10 cellular contexts compared by ENCODE assay signal in genomic region chr12:138898-139534, GRCh38.
DNase-seq lines count a peak whose midpoint lies in the region; ATAC-seq and TF ChIP-seq lines count a peak whose summit lies in the region.
"Had no signal": no experiment of that assay in that cellular context is flagged by ENCODE, and none has a peak within 500 bp of the region (broad histone marks: within the 10 kb centered on the region; RNA-seq: fewer than 3 reads in every experiment).

No MANE protein-coding gene starts in this region.

- H3K27me3 Mint-ChIP-seq in activated naive CD4-positive, alpha-beta T cell treated with anti-CD3 and anti-CD28 coated beads for 36 hours (ENCODE audit: low read depth) = peaks cover 19% of the 10 kb centered on the region

- no peaks in the 10 kb centered on the region for H3K9me2 ChIP-seq in GM23248 (ENCODE audit: insufficient read depth)

- H3K36me3 Mint-ChIP-seq in activated naive CD4-positive, alpha-beta T cell treated with anti-CD3 and anti-CD28 coated beads for 36 hours (ENCODE audit: low read depth) = no peaks in the 10 kb centered on the region

- no peak overlapping the region for H3K27ac Mint-ChIP-seq in activated naive CD4-positive, alpha-beta T cell treated with anti-CD3 and anti-CD28 coated beads for 36 hours

- no peak overlapping the region for H3K4me2 ChIP-seq in GM23248 (ENCODE audit: unreplicated experiment)

- H4K20me1 ChIP-seq in GM23248 (ENCODE audit: insufficient read depth) = no peaks in the 10 kb centered on the region

- H3K9me3 Mint-ChIP-seq in activated naive CD4-positive, alpha-beta T cell treated with anti-CD3 and anti-CD28 coated beads for 36 hours = no peaks in the 10 kb centered on the region

- H3K27me3 ChIP-seq in GM23248 (replicated peaks; ENCODE audit: insufficient read depth) = peaks cover 53% of the 10 kb centered on the region
- peaks cover 39% of the 10 kb centered on the region for H3K27me3 ChIP-seq in iPS-18a (ENCODE audit: control insufficient read depth, insufficient read depth, low read length)
- H3K27me3 ChIP-seq in gastroesophageal sphincter = peaks cover 71% of the 10 kb centered on the region

- WGBS in GM23248 (ENCODE audit: low coverage in 1 of 2, low lambda C conversion rate in 2 of 2, missing lambda C conversion rate in 2 of 2), 2 experiments = 13 to 18% methylated on average over 41 of the region's 49 CpGs
- 5 to 10% methylated on average over 2 to 19 of the region's 49 CpGs for WGBS in gastroesophageal sphincter (ENCODE audit: low coverage in 1 of 2), 2 donors

- peaks cover 6% of the 10 kb centered on the region for H3K4me1 Mint-ChIP-seq in activated naive CD4-positive, alpha-beta T cell treated with anti-CD3 and anti-CD28 coated beads for 36 hours (ENCODE audit: low read depth)

- no peak for TF ChIP-seq CTCF in gastroesophageal sphincter (IDR thresholded peaks at IDR 0.05)

- TF ChIP-seq POLR2A in gastroesophageal sphincter (IDR thresholded peaks at IDR 0.05) = no peak

- in situ Hi-C loops in GM23248 (cut with MboI) = no loop called here

- no peaks in the 10 kb centered on the region for H3K9me3 ChIP-seq in GM23248 (ENCODE audit: low read depth)
- H3K9me3 ChIP-seq in iPS-18a (ENCODE audit: control insufficient read depth, low read depth, low read length) = no peaks in the 10 kb centered on the region
- no peaks in the 10 kb centered on the region for H3K9me3 ChIP-seq in gastroesophageal sphincter

- ATAC-seq in HG02610 (IDR thresholded peaks at IDR 0.05; ENCODE audit: unreplicated experiment) (no peak), GM21381 (IDR thresholded peaks at IDR 0.05; ENCODE audit: unreplicated experiment) (no peak), gastroesophageal sphincter (no peak)

- DNase-seq in GM23248 (peak; percentile 42), UCSD-AML1 (lab: John Stamatoyannopoulos, UW; ENCODE audit: unreplicated experiment) (no peak)
- peak; percentile 48 for DNase-seq in activated naive CD4-positive, alpha-beta T cell treated with anti-CD3 and anti-CD28 coated beads for 36 hours
- DNase-seq in stimulated activated CD4-positive, alpha-beta T cell treated with anti-CD3 and anti-CD28 coated beads, Interleukin-12 subunit alpha, Interleukin-12 subunit beta, amount 100 ng/mL, for 4 hours = peak; percentile 15
- DNase-seq: DMS53, Kasumi-1 had no signal

- no peak overlapping the region for H3K9ac ChIP-seq in GM23248
- H3K9ac ChIP-seq in iPS-18a (ENCODE audit: low read length) = peak overlapping the region; percentile 19

- CTCF ChIA-PET in activated naive CD4-positive, alpha-beta T cell treated with anti-CD3 and anti-CD28 coated beads for 36 hours (lab: Charles Lee) = interaction anchor here (1.5 kb wide), 1 partner anchor 49 kb away, joined by 3 read pairs; no protein-coding TSS in a partner anchor

- no peak for TF ChIP-seq EP300 in gastroesophageal sphincter (IDR thresholded peaks at IDR 0.05)

- H3K4me3 ChIP-seq in GM23248 (no peak overlapping the region), iPS-18a (ENCODE audit: low read length) (peak overlapping the region; percentile 46), gastroesophageal sphincter (peak overlapping the region in 1 of 2 donors; percentile 41)

- no peaks in the 10 kb centered on the region for H3K4me1 ChIP-seq in GM23248 (ENCODE audit: insufficient read depth)
- H3K4me1 ChIP-seq in iPS-18a (ENCODE audit: control insufficient read depth, low read depth, low read length) = peaks cover 32% of the 10 kb centered on the region
- peaks cover 0 to 20% (median 5%) of the 10 kb centered on the region in 3 donors for H3K4me1 ChIP-seq in gastroesophageal sphincter

- H3K27ac ChIP-seq in GM23248 (no peak overlapping the region), iPS-18a (ENCODE audit: low read length) (no peak overlapping the region), gastroesophageal sphincter (no peak overlapping the region)

- no peaks in the 10 kb centered on the region for H3K36me3 ChIP-seq in GM23248 (ENCODE audit: low read depth)
- H3K36me3 ChIP-seq in iPS-18a (ENCODE audit: control insufficient read depth, low read depth, low read length) = no peaks in the 10 kb centered on the region
- no peaks in the 10 kb centered on the region for H3K36me3 ChIP-seq in gastroesophageal sphincter

- H3K79me2 ChIP-seq in GM23248 (ENCODE audit: insufficient read depth) = no peaks in the 10 kb centered on the region

- H2AFZ ChIP-seq in GM23248 = no peak overlapping the region

- peak overlapping the region; percentile 69 for H3K4me3 Mint-ChIP-seq in activated naive CD4-positive, alpha-beta T cell treated with anti-CD3 and anti-CD28 coated beads for 36 hours

- intact Hi-C loops in activated naive CD4-positive, alpha-beta T cell treated with anti-CD3 and anti-CD28 coated beads for 36 hours (cut with micrococcal nuclease) = no loop called here

- H3F3A ChIP-seq in GM23248 (ENCODE audit: insufficient read depth) = no peaks in the 10 kb centered on the region
